ENCODE assay signal across 1 cellular context in the genomic region with DNA sequence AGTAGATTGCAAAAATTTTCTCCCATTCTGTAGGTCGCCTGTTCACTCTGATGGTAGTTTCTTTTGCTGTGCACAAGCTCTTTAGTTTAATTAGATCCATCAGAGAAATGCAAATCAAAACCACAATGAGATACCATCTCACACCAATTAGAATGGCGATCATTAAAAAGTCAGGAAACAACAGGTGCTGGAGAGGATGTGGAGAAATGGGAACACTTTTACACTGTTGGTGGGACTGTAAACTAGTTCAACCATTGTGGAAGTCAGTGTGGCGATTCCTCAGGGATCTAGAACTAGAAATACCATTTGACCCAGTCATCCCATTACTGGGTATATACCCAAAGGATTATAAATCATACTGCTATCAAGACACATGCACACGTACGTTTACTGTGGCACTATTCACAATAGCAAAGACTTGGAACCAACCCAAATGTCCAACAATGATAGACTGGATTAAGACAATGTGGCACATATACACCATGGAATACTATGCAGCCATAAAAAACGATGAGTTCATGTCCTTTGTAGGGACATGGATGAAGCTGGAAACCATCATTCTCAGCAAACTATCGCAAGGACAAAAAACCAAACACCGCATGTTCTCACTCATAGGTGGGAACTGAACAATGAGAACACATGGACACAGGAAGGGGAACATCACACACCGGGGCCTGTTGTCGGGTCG. TPM values are rescaled to one million over a fixed set of nuclear protein-coding genes. Genes with fewer than 3 reads are reported as not detected.
"Had no signal": no experiment of that assay in that cellular context is flagged by ENCODE, and none has a peak within 500 bp of the region (broad histone marks: within the 10 kb centered on the region; RNA-seq: fewer than 3 reads in every experiment).

No MANE protein-coding gene starts in this region.

RNA-seq across cellular contexts. Expression of gene EVA1C, which starts 21.8 kb away (rescaled TPM):
- polyA plus RNA-seq: cardiac muscle cell had no signal
